Comparison of ENCODE assay signal across 8 cellular contexts in the genomic region with DNA sequence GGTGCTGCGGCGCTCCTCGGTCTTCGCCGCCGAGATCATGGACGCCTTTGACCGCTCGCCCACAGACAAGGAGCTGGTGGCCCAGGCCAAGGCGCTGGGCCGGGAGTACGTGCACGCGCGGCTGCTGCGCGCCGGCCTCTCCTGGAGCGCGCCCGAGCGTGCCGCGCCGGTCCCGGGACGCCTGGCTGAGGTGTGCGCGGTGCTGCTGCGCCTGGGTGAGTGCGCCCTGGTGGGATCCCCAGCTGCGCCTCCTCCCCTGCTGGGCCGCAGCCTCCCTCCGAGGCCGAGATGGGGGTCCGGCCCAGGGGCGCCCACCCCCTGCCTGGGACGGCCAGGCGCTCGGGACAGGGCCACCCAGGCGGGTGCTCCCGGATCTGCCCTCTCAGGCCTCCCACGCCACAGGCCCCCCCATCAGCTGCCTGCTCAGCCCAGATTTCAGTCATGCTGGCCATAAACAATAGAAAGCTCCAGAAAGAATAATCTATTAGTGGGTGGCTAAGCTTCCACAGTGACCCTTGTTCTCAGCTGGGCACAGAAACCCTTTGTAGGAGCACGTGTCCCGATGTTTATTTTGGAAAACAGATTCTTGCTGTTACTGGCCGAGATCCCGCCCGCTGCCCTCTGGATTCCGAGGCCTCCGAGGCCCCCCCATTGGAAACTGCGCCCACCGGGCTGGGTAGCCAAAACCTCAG. TPM values are rescaled to one million over a fixed set of nuclear protein-coding genes. Genes with fewer than 3 reads are reported as not detected.
A peak's percentile ranks its signal among the peaks of the same experiment; 100 is the strongest.
DNase-seq lines count a peak whose midpoint lies in the region; TF ChIP-seq lines count a peak whose summit lies in the region.

No MANE protein-coding gene starts in this region.

- H3K4me1 Mint-ChIP-seq in activated naive CD8-positive, alpha-beta T cell (ENCODE audit: low read depth) = peaks cover 6% of the 10 kb centered on the region

- H3K9me3 ChIP-seq in HAP-1 (no peaks in the 10 kb centered on the region; the same call in 1 of the 2 replicates), neuron (ENCODE audit: low read length) (peaks cover 19% of the 10 kb centered on the region), OCI-LY7 (ENCODE audit: low read length) (no peaks in the 10 kb centered on the region)

- H3K36me3 ChIP-seq in HAP-1 (replicated peaks) (no peaks in the 10 kb centered on the region), neuron (ENCODE audit: insufficient read depth, low read length) (no peaks in the 10 kb centered on the region), OCI-LY7 (ENCODE audit: insufficient read depth, low read length) (no peaks in the 10 kb centered on the region)

- H3K27me3 ChIP-seq in HAP-1 (ENCODE audit: low read depth) (no peaks in the 10 kb centered on the region), neuron (ENCODE audit: insufficient read depth, low read length) (peaks cover 19% of the 10 kb centered on the region)

- TF ChIP-seq CTCF in OCI-LY7 (conservative IDR thresholded peaks at IDR 0.05; ENCODE audit: low read length) = no peak

- H3K9me3 Mint-ChIP-seq in activated naive CD8-positive, alpha-beta T cell (ENCODE audit: low read depth) = peaks cover 16% of the 10 kb centered on the region

- H3K4me2 ChIP-seq in OCI-LY7 (ENCODE audit: low read length) = no peak overlapping the region

- DNase-seq in 8988T (peak; percentile 93), HAP-1 (ENCODE audit: low spot score in 2 of 2) (peak; percentile 38 to 55), head of caudate nucleus (peak; percentile 63 to 93 (median 84)), OCI-LY7 (ENCODE audit: low spot score) (no peak)
- no peak for DNase-seq in stimulated activated naive CD4-positive, alpha-beta T cell (lab: John Stamatoyannopoulos, UW)
- no peak for DNase-seq in stimulated activated naive CD4-positive, alpha-beta T cell treated with Interleukin-2 at 50 U/mL for 16 hours (lab: John Stamatoyannopoulos, UW)

- H3K9me2 ChIP-seq in OCI-LY7 (ENCODE audit: insufficient read depth, low read length) = no peaks in the 10 kb centered on the region

- peak overlapping the region; percentile 71 for H3K4me3 Mint-ChIP-seq in activated naive CD8-positive, alpha-beta T cell

- CTCF ChIA-PET in OCI-LY7 (lab: Charles Lee; ENCODE audit: unreplicated experiment) = no interaction called here

- peaks cover 3% of the 10 kb centered on the region; the same call in 1 of the 2 replicates for H3K4me1 ChIP-seq in HAP-1
- H3K4me1 ChIP-seq in neuron (ENCODE audit: insufficient read depth, low read length) = no peaks in the 10 kb centered on the region
- peaks cover 7% of the 10 kb centered on the region for H3K4me1 ChIP-seq in OCI-LY7 (ENCODE audit: insufficient read depth, low read length, poor library complexity, severe bottlenecking)

- H3K27ac ChIP-seq in OCI-LY7 (ENCODE audit: low read depth, low read length, poor library complexity, severe bottlenecking) = no peak overlapping the region

- POLR2A ChIA-PET in OCI-LY7 (lab: Charles Lee) = no interaction called here

- H3K79me2 ChIP-seq in OCI-LY7 (ENCODE audit: insufficient read depth, low read depth, low read length) = no peaks in the 10 kb centered on the region

- peak overlapping the region; percentile 42 for H2AFZ ChIP-seq in neuron (ENCODE audit: low read depth, low read length)
- no peak overlapping the region for H2AFZ ChIP-seq in OCI-LY7 (ENCODE audit: low read length)

- peaks cover 13% of the 10 kb centered on the region for H3K27me3 Mint-ChIP-seq in activated naive CD8-positive, alpha-beta T cell

- in situ Hi-C loops in HAP-1 (cut with MboI; ENCODE audit: low sequenced_read_pairs) = no loop called here

- H3K4me3 ChIP-seq in HAP-1 (peak overlapping the region; percentile 29), neuron (ENCODE audit: low read length) (peak overlapping the region; percentile 40), OCI-LY7 (ENCODE audit: low read depth, low read length, poor library complexity, severe bottlenecking) (no peak overlapping the region)

- no peaks in the 10 kb centered on the region for H4K20me1 ChIP-seq in OCI-LY7 (ENCODE audit: insufficient read depth, low read length)

- H3K36me3 Mint-ChIP-seq in activated naive CD8-positive, alpha-beta T cell = peaks cover 10% of the 10 kb centered on the region

- no TSS peak for BruUV-seq in OCI-LY7 (replicated peaks; lab: Mats Ljungman, UMichigan)

- intact Hi-C loops in head of caudate nucleus (cut with DNase I) (loop anchor here (2.0 kb wide), 1 partner anchor 51 kb away; a partner anchor contains a TSS), OCI-LY7 (cut with micrococcal nuclease; ENCODE audit: unreplicated experiment) (no loop called here)

- no peak overlapping the region for H3K27ac Mint-ChIP-seq in activated naive CD8-positive, alpha-beta T cell

RNA-seq across cellular contexts. Expression of a gene that starts 1.1 kb away (rescaled TPM):
- total RNA-seq in OCI-LY7 (2014; rRNA removed; shearing (Covaris generic)) = not detected in 2 replicates
- not detected in 2 replicates for total RNA-seq in OCI-LY7 (2022)

RNA-seq across cellular contexts. Expression of a gene that starts 51.3 kb away (rescaled TPM):
- total RNA-seq in OCI-LY7 (2014; rRNA removed; shearing (Covaris generic)) = 167 and 201 TPM in 2 replicates
- 120 and 135 TPM in 2 replicates for total RNA-seq in OCI-LY7 (2022)

Comparison
In these comparisons a context has a peak if more than half of its experiments do, and no peak if none do; other contexts are left out.
1. DNase-seq: peak in 8988T (single experiment), HAP-1 (2 of 2) and head of caudate nucleus (42 of 42); none in OCI-LY7 (single experiment), stimulated activated naive CD4-positive, alpha-beta T cell (0 of 6) and stimulated activated naive CD4-positive, alpha-beta T cell treated with Interleukin-2 at 50 U/mL for 16 hours (single experiment).